ENCODE assay signal across 36 cellular contexts in the genomic region with DNA sequence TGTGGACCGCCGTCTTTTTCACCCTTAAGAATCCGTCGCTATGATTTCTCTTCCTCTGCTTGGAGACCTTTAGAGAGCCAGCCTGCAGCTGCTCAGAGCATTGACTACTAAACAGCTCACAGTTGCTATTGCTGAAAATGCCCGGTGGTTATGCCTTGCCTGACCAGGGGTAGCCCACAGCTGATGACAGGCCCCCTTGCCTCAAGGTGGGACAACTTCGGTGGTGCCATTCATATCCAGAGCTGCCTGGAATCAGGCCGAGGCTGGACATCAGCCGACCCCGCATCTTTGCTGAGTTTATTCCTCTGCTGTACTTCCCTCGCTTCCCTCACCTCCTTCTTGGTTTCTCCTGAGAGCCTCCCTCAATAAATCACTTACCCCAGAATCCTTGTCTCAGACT. TPM values are rescaled to one million over a fixed set of nuclear protein-coding genes. Genes with fewer than 3 reads are reported as not detected.
"Had no signal": no experiment of that assay in that cellular context is flagged by ENCODE, and none has a peak within 500 bp of the region (broad histone marks: within the 10 kb centered on the region; RNA-seq: fewer than 3 reads in every experiment).

No MANE protein-coding gene starts in this region.

- H3K9me3 ChIP-seq: MG63 had no signal

- H3K27me3 ChIP-seq: MG63 had no signal

- H3K4me3 ChIP-seq: MG63 had no signal

- DNase-seq: Karpas-422, Kasumi-1, MG63, MM.1S, MV-4-11, NCI-H1048, NCI-H1092, NCI-H1092 treated with DMSO at 0.1 percent for 48 hours, NCI-H1105, NCI-H1105 treated with DMSO at 0.1 percent for 48 hours, NCI-H1417, NCI-H1417 treated with DMSO at 0.1 percent for 48 hours, NCI-H1436, NCI-H1436 treated with DMSO at 0.1 percent for 48 hours, NCI-H146, NCI-H1694, NCI-H1694 treated with DMSO at 0.1 percent for 48 hours, NCI-H187, NCI-H187 treated with DMSO at 0.1 percent for 48 hours, NCI-H1930, NCI-H2029, NCI-H2029 treated with DMSO at 0.1 percent for 48 hours, NCI-H2081, NCI-H2081 treated with DMSO at 0.1 percent for 48 hours, NCI-H2107, NCI-H2171, NCI-H2171 treated with DMSO at 0.1 percent for 48 hours, NCI-H2227 treated with DMSO at 0.1 percent for 48 hours, NCI-H226, NCI-H345, NCI-H446, NCI-H446 treated with DMSO at 0.1 percent for 48 hours, NCI-H510A, NCI-H510A treated with DMSO at 0.1 percent for 48 hours had no signal

- H3K36me3 ChIP-seq: MG63 had no signal

RNA-seq across cellular contexts. Expression of gene OVOL2, which starts 39.6 kb away (rescaled TPM):
- total RNA-seq: LHCN-M2, NCI-H460 had no signal
